In the genomic region with DNA sequence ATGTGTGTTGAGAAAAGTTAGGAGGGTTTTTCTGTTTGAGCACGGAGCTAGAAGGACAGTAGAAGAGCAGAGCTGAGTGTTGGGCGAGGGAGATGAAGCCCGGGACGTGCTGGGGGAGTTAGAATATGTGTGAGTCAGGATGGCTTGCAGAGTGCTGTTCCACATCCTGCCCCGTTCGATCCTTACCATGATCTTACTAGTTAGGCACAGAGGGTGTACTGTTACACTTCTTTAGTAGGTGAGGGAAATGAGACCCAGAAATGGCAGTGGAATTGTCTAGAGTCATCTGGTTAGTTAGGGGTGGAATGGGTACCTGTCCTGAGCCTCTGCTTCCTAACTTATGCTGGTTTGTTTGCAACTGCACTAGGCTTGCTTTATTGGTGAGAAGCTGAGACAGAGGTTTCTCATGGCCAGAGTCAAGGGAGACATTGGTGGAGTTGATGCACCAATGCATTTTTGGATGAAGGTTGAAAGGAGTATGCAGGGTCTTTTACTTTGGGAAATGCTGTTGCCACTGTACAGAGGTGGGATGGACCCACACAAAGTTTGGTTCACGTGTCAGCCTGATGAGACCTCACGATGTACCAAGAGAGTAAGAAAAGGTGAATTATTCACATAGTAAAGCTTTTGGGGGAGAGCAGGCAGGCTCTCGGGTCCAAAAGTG, we compare ENCODE assay signal across 1 cellular context.
TF ChIP-seq lines count a peak whose summit lies in the region.

No MANE protein-coding gene starts in this region.

TF ChIP-seq in GM23338, 12 proteins besides CTCF, POLR2A, EP300 and RAD21 (continued from another document):
- TF ChIP-seq, protein P1, sequence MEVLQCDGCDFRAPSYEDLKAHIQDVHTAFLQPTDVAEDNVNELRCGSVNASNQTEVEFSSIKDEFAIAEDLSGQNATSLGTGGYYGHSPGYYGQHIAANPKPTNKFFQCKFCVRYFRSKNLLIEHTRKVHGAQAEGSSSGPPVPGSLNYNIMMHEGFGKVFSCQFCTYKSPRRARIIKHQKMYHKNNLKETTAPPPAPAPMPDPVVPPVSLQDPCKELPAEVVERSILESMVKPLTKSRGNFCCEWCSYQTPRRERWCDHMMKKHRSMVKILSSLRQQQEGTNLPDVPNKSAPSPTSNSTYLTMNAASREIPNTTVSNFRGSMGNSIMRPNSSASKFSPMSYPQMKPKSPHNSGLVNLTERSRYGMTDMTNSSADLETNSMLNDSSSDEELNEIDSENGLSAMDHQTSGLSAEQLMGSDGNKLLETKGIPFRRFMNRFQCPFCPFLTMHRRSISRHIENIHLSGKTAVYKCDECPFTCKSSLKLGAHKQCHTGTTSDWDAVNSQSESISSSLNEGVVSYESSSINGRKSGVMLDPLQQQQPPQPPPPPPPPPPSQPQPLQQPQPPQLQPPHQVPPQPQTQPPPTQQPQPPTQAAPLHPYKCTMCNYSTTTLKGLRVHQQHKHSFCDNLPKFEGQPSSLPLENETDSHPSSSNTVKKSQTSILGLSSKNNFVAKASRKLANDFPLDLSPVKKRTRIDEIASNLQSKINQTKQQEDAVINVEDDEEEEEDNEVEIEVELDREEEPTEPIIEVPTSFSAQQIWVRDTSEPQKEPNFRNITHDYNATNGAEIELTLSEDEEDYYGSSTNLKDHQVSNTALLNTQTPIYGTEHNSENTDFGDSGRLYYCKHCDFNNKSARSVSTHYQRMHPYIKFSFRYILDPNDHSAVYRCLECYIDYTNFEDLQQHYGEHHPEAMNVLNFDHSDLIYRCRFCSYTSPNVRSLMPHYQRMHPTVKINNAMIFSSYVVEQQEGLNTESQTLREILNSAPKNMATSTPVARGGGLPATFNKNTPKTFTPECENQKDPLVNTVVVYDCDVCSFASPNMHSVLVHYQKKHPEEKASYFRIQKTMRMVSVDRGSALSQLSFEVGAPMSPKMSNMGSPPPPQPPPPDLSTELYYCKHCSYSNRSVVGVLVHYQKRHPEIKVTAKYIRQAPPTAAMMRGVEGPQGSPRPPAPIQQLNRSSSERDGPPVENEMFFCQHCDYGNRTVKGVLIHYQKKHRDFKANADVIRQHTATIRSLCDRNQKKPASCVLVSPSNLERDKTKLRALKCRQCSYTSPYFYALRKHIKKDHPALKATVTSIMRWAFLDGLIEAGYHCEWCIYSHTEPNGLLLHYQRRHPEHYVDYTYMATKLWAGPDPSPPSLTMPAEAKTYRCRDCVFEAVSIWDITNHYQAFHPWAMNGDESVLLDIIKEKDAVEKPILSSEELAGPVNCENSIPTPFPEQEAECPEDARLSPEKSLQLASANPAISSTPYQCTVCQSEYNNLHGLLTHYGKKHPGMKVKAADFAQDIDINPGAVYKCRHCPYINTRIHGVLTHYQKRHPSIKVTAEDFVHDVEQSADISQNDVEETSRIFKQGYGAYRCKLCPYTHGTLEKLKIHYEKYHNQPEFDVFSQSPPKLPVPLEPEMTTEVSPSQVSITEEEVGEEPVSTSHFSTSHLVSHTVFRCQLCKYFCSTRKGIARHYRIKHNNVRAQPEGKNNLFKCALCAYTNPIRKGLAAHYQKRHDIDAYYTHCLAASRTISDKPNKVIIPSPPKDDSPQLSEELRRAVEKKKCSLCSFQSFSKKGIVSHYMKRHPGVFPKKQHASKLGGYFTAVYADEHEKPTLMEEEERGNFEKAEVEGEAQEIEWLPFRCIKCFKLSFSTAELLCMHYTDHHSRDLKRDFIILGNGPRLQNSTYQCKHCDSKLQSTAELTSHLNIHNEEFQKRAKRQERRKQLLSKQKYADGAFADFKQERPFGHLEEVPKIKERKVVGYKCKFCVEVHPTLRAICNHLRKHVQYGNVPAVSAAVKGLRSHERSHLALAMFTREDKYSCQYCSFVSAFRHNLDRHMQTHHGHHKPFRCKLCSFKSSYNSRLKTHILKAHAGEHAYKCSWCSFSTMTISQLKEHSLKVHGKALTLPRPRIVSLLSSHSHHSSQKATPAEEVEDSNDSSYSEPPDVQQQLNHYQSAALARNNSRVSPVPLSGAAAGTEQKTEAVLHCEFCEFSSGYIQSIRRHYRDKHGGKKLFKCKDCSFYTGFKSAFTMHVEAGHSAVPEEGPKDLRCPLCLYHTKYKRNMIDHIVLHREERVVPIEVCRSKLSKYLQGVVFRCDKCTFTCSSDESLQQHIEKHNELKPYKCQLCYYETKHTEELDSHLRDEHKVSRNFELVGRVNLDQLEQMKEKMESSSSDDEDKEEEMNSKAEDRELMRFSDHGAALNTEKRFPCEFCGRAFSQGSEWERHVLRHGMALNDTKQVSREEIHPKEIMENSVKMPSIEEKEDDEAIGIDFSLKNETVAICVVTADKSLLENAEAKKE (CRISPR knock-in tag; IDR thresholded peaks at IDR 0.05): no peak
- no peak for TF ChIP-seq ZNF114 (CRISPR knock-in tag; IDR thresholded peaks at IDR 0.05)
- TF ChIP-seq, protein P2, sequence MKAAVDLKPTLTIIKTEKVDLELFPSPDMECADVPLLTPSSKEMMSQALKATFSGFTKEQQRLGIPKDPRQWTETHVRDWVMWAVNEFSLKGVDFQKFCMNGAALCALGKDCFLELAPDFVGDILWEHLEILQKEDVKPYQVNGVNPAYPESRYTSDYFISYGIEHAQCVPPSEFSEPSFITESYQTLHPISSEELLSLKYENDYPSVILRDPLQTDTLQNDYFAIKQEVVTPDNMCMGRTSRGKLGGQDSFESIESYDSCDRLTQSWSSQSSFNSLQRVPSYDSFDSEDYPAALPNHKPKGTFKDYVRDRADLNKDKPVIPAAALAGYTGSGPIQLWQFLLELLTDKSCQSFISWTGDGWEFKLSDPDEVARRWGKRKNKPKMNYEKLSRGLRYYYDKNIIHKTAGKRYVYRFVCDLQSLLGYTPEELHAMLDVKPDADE (IDR thresholded peaks at IDR 0.05): no peak
TF ChIP-seq in GM23338: peak in this region for 0.
